Comparison of ENCODE assay signal across 1 cellular context in genomic region chr20:8326899-8327298, GRCh38.
TF ChIP-seq lines count a peak whose summit lies in the region.

No MANE protein-coding gene starts in this region.

TF ChIP-seq in HepG2, 621 proteins besides CTCF, POLR2A, EP300 and RAD21 (continued from another document and continues in another):
- TF ChIP-seq, protein P1, sequence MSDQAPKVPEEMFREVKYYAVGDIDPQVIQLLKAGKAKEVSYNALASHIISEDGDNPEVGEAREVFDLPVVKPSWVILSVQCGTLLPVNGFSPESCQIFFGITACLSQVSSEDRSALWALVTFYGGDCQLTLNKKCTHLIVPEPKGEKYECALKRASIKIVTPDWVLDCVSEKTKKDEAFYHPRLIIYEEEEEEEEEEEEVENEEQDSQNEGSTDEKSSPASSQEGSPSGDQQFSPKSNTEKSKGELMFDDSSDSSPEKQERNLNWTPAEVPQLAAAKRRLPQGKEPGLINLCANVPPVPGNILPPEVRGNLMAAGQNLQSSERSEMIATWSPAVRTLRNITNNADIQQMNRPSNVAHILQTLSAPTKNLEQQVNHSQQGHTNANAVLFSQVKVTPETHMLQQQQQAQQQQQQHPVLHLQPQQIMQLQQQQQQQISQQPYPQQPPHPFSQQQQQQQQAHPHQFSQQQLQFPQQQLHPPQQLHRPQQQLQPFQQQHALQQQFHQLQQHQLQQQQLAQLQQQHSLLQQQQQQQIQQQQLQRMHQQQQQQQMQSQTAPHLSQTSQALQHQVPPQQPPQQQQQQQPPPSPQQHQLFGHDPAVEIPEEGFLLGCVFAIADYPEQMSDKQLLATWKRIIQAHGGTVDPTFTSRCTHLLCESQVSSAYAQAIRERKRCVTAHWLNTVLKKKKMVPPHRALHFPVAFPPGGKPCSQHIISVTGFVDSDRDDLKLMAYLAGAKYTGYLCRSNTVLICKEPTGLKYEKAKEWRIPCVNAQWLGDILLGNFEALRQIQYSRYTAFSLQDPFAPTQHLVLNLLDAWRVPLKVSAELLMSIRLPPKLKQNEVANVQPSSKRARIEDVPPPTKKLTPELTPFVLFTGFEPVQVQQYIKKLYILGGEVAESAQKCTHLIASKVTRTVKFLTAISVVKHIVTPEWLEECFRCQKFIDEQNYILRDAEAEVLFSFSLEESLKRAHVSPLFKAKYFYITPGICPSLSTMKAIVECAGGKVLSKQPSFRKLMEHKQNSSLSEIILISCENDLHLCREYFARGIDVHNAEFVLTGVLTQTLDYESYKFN (CRISPR knock-in tag; conservative IDR thresholded peaks at IDR 0.05) = 0 out of 2 replicates have a peak, but pooled peaks have one; percentile 22
- TF ChIP-seq CHD4 (IDR thresholded peaks at IDR 0.05; ENCODE audit: borderline replicate concordance, low read length) (0 out of 2 replicates have a peak, but pooled peaks have one; percentile 48), ZNF558 (CRISPR knock-in tag; IDR thresholded peaks at IDR 0.05; ENCODE audit: borderline replicate concordance) (no peak), THRA (CRISPR knock-in tag; IDR thresholded peaks at IDR 0.05; ENCODE audit: borderline replicate concordance) (no peak), HMGXB3 (CRISPR knock-in tag; IDR thresholded peaks at IDR 0.05; ENCODE audit: borderline replicate concordance) (no peak), ZMYM2 (CRISPR knock-in tag; IDR thresholded peaks at IDR 0.05) (peak; percentile 77; the same call in 1 of the 2 replicates), NR2F1 (CRISPR knock-in tag; IDR thresholded peaks at IDR 0.05) (no peak), SMAD1 (CRISPR knock-in tag; IDR thresholded peaks at IDR 0.05; ENCODE audit: borderline replicate concordance, low read depth) (no peak), IRF9 (CRISPR knock-in tag; IDR thresholded peaks at IDR 0.05; ENCODE audit: borderline replicate concordance) (0 out of 2 replicates have a peak, but pooled peaks have one; percentile 39), HOXD1 (CRISPR knock-in tag; IDR thresholded peaks at IDR 0.05) (0 out of 2 replicates have a peak, but pooled peaks have one; percentile 32), ATF4 (CRISPR knock-in tag; IDR thresholded peaks at IDR 0.05) (no peak), ADNP (CRISPR knock-in tag; IDR thresholded peaks at IDR 0.05) (peak; percentile 63; the same call in 1 of the 2 replicates), YY1 (IDR thresholded peaks at IDR 0.05; ENCODE audit: insufficient read depth, insufficient replicate concordance, low read depth, low read length) (peak; percentile 2), MEIS1 (CRISPR knock-in tag; IDR thresholded peaks at IDR 0.05; ENCODE audit: borderline replicate concordance) (no peak), POGK (CRISPR knock-in tag; conservative IDR thresholded peaks at IDR 0.05) (no peak), AKAP8 (CRISPR knock-in tag; IDR thresholded peaks at IDR 0.05) (no peak), GFI1 (CRISPR knock-in tag; IDR thresholded peaks at IDR 0.05; ENCODE audit: borderline replicate concordance) (no peak), HNRNPL (IDR thresholded peaks at IDR 0.05; ENCODE audit: low read depth, low read length) (no peak), CREB1 (IDR thresholded peaks at IDR 0.05) (no peak), CREB1 (CRISPR knock-in tag; IDR thresholded peaks at IDR 0.05) (no peak), WIZ (CRISPR knock-in tag; IDR thresholded peaks at IDR 0.05) (0 out of 2 replicates have a peak, but pooled peaks have one; percentile 37), ZFP82 (CRISPR knock-in tag; IDR thresholded peaks at IDR 0.05; ENCODE audit: borderline replicate concordance) (no peak), ZNF605 (CRISPR knock-in tag; IDR thresholded peaks at IDR 0.05) (0 out of 2 replicates have a peak, but pooled peaks have one; percentile 32)
- TF ChIP-seq, protein P2, sequence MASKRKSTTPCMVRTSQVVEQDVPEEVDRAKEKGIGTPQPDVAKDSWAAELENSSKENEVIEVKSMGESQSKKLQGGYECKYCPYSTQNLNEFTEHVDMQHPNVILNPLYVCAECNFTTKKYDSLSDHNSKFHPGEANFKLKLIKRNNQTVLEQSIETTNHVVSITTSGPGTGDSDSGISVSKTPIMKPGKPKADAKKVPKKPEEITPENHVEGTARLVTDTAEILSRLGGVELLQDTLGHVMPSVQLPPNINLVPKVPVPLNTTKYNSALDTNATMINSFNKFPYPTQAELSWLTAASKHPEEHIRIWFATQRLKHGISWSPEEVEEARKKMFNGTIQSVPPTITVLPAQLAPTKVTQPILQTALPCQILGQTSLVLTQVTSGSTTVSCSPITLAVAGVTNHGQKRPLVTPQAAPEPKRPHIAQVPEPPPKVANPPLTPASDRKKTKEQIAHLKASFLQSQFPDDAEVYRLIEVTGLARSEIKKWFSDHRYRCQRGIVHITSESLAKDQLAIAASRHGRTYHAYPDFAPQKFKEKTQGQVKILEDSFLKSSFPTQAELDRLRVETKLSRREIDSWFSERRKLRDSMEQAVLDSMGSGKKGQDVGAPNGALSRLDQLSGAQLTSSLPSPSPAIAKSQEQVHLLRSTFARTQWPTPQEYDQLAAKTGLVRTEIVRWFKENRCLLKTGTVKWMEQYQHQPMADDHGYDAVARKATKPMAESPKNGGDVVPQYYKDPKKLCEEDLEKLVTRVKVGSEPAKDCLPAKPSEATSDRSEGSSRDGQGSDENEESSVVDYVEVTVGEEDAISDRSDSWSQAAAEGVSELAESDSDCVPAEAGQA (IDR thresholded peaks at IDR 0.05; ENCODE audit: low read depth) = no peak
- TF ChIP-seq, protein P2 (CRISPR knock-in tag; IDR thresholded peaks at IDR 0.05; ENCODE audit: borderline replicate concordance) = peak; percentile 73; the same call in 1 of the 2 replicates
- TF ChIP-seq, protein P3, sequence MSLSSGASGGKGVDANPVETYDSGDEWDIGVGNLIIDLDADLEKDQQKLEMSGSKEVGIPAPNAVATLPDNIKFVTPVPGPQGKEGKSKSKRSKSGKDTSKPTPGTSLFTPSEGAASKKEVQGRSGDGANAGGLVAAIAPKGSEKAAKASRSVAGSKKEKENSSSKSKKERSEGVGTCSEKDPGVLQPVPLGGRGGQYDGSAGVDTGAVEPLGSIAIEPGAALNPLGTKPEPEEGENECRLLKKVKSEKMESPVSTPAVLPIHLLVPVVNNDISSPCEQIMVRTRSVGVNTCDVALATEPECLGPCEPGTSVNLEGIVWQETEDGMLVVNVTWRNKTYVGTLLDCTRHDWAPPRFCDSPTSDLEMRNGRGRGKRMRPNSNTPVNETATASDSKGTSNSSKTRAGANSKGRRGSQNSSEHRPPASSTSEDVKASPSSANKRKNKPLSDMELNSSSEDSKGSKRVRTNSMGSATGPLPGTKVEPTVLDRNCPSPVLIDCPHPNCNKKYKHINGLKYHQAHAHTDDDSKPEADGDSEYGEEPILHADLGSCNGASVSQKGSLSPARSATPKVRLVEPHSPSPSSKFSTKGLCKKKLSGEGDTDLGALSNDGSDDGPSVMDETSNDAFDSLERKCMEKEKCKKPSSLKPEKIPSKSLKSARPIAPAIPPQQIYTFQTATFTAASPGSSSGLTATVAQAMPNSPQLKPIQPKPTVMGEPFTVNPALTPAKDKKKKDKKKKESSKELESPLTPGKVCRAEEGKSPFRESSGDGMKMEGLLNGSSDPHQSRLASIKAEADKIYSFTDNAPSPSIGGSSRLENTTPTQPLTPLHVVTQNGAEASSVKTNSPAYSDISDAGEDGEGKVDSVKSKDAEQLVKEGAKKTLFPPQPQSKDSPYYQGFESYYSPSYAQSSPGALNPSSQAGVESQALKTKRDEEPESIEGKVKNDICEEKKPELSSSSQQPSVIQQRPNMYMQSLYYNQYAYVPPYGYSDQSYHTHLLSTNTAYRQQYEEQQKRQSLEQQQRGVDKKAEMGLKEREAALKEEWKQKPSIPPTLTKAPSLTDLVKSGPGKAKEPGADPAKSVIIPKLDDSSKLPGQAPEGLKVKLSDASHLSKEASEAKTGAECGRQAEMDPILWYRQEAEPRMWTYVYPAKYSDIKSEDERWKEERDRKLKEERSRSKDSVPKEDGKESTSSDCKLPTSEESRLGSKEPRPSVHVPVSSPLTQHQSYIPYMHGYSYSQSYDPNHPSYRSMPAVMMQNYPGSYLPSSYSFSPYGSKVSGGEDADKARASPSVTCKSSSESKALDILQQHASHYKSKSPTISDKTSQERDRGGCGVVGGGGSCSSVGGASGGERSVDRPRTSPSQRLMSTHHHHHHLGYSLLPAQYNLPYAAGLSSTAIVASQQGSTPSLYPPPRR (CRISPR knock-in tag; IDR thresholded peaks at IDR 0.05; ENCODE audit: borderline replicate concordance) = no peak
- TF ChIP-seq, protein P4, sequence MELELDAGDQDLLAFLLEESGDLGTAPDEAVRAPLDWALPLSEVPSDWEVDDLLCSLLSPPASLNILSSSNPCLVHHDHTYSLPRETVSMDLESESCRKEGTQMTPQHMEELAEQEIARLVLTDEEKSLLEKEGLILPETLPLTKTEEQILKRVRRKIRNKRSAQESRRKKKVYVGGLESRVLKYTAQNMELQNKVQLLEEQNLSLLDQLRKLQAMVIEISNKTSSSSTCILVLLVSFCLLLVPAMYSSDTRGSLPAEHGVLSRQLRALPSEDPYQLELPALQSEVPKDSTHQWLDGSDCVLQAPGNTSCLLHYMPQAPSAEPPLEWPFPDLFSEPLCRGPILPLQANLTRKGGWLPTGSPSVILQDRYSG (CRISPR knock-in tag; IDR thresholded peaks at IDR 0.05) = no peak
